20 cellular contexts compared by ENCODE assay signal in genomic region chr3:69214241-69214640, GRCh38.
DNase-seq lines count a peak whose midpoint lies in the region; ATAC-seq and TF ChIP-seq lines count a peak whose summit lies in the region.
"Had no signal": no experiment of that assay in that cellular context is flagged by ENCODE, and none has a peak within 500 bp of the region (broad histone marks: within the 10 kb centered on the region; RNA-seq: fewer than 3 reads in every experiment).

No MANE protein-coding gene starts in this region.

- H3K9me3 Mint-ChIP-seq in activated T-cell treated with anti-CD3 and anti-CD28 coated beads, Interleukin-2, amount 50 U/mL, for 24 hours, result no peaks in the 10 kb centered on the region
- H3K9me3 Mint-ChIP-seq in activated T-helper 17 cell treated with anti-CD3 and anti-CD28 coated beads, Interleukin-2, amount 50 U/mL, for 72 hours, result no peaks in the 10 kb centered on the region
- peaks cover 5% of the 10 kb centered on the region for H3K9me3 Mint-ChIP-seq in mesothelial cell of epicardium
- H3K9me3 Mint-ChIP-seq: CD4-positive, CD25-positive, alpha-beta regulatory T cell; IgD-negative memory B cell had no signal

- no peak overlapping the region for H3K4me3 Mint-ChIP-seq in activated T-cell treated with anti-CD3 and anti-CD28 coated beads, Interleukin-2, amount 50 U/mL, for 24 hours
- no peak overlapping the region for H3K4me3 Mint-ChIP-seq in activated T-helper 17 cell treated with anti-CD3 and anti-CD28 coated beads, Interleukin-2, amount 50 U/mL, for 72 hours
- H3K4me3 Mint-ChIP-seq in mesothelial cell of epicardium, result no peak overlapping the region
- H3K4me3 Mint-ChIP-seq: CD4-positive, CD25-positive, alpha-beta regulatory T cell; IgD-negative memory B cell had no signal

- no peaks in the 10 kb centered on the region for H3K36me3 Mint-ChIP-seq in activated T-cell treated with anti-CD3 and anti-CD28 coated beads, Interleukin-2, amount 50 U/mL, for 24 hours (ENCODE audit: low read depth)
- H3K36me3 Mint-ChIP-seq in activated T-helper 17 cell treated with anti-CD3 and anti-CD28 coated beads, Interleukin-2, amount 50 U/mL, for 72 hours (ENCODE audit: low read depth), result no peaks in the 10 kb centered on the region
- H3K36me3 Mint-ChIP-seq in mesothelial cell of epicardium, result peaks cover 54% of the 10 kb centered on the region
- H3K36me3 Mint-ChIP-seq: CD4-positive, CD25-positive, alpha-beta regulatory T cell; IgD-negative memory B cell had no signal

- TF ChIP-seq CTCF in mesothelial cell of epicardium (IDR thresholded peaks at IDR 0.05; ENCODE audit: unreplicated experiment), result no peak

- in situ Hi-C loops in G401 (cut with HindIII; ENCODE audit: low sequenced_read_pairs), result no loop called here

- no peaks in the 10 kb centered on the region for H3K27me3 Mint-ChIP-seq in activated T-cell treated with anti-CD3 and anti-CD28 coated beads, Interleukin-2, amount 50 U/mL, for 24 hours
- no peaks in the 10 kb centered on the region for H3K27me3 Mint-ChIP-seq in activated T-helper 17 cell treated with anti-CD3 and anti-CD28 coated beads, Interleukin-2, amount 50 U/mL, for 72 hours
- no peaks in the 10 kb centered on the region for H3K27me3 Mint-ChIP-seq in mesothelial cell of epicardium (ENCODE audit: low read depth)
- H3K27me3 Mint-ChIP-seq: CD4-positive, CD25-positive, alpha-beta regulatory T cell had no signal

- DNase-seq in activated T-cell treated with anti-CD3 and anti-CD28 coated beads, Interleukin-2, amount 50 U/mL, for 24 hours, result no peak
- DNase-seq in activated T-cell treated with anti-CD3 and anti-CD28 coated beads for 4 hours, result no peak
- peak; percentile 0 for DNase-seq in NCI-H69 (lab: John Stamatoyannopoulos, UW)
- DNase-seq in mesothelial cell of epicardium (ENCODE audit: low spot score in 2 of 2, unreplicated experiment in 2 of 2), result no peak
- no peak for DNase-seq in GF-D8 (lab: John Stamatoyannopoulos, UW)
- DNase-seq in NCI-H446 (lab: John Stamatoyannopoulos, UW), result no peak
- no peak for DNase-seq in G401 (ENCODE audit: low spot score)
- DNase-seq: cerebellar nuclear complex; DMS79; effector CD8-positive, alpha-beta T cell; HCEC 1CT; left ventricle myocardium superior; MV-4-11; NCI-H187 treated with DMSO at 0.1 percent for 48 hours; SHP77; spleen; testis had no signal

- ATAC-seq in activated T-helper 17 cell treated with anti-CD3 and anti-CD28 coated beads, Interleukin-2, amount 50 U/mL, for 72 hours (replicated peaks), result peak; percentile 51
- ATAC-seq: left ventricle myocardium superior had no signal

- H3K27ac Mint-ChIP-seq in activated T-cell treated with anti-CD3 and anti-CD28 coated beads, Interleukin-2, amount 50 U/mL, for 24 hours, result peak overlapping the region; percentile 9
- H3K27ac Mint-ChIP-seq in activated T-helper 17 cell treated with anti-CD3 and anti-CD28 coated beads, Interleukin-2, amount 50 U/mL, for 72 hours, result peak overlapping the region; percentile 31
- H3K27ac Mint-ChIP-seq in mesothelial cell of epicardium, result peak overlapping the region; percentile 18
- H3K27ac Mint-ChIP-seq: IgD-negative memory B cell had no signal

- peaks cover 44% of the 10 kb centered on the region for H3K4me1 Mint-ChIP-seq in activated T-cell treated with anti-CD3 and anti-CD28 coated beads, Interleukin-2, amount 50 U/mL, for 24 hours (ENCODE audit: low read depth)
- H3K4me1 Mint-ChIP-seq in activated T-helper 17 cell treated with anti-CD3 and anti-CD28 coated beads, Interleukin-2, amount 50 U/mL, for 72 hours, result peaks cover 19% of the 10 kb centered on the region
- H3K4me1 Mint-ChIP-seq in mesothelial cell of epicardium, result peaks cover 36% of the 10 kb centered on the region
- H3K4me1 Mint-ChIP-seq: IgD-negative memory B cell had no signal
